9 cellular contexts compared by ENCODE assay signal in genomic region chr18:77250926-77251729, GRCh38. TPM values are rescaled to one million over a fixed set of nuclear protein-coding genes. Genes with fewer than 3 reads are reported as not detected.
DNase-seq lines count a peak whose midpoint lies in the region; ATAC-seq and TF ChIP-seq lines count a peak whose summit lies in the region.
"Had no signal": no experiment of that assay in that cellular context is flagged by ENCODE, and none has a peak within 500 bp of the region (broad histone marks: within the 10 kb centered on the region; RNA-seq: fewer than 3 reads in every experiment).

No MANE protein-coding gene starts in this region.

- TF ChIP-seq EP300 in neural cell (conservative IDR thresholded peaks at IDR 0.05; ENCODE audit: poor library complexity, severe bottlenecking) = no peak

- H3K27me3 Mint-ChIP-seq in CD8-positive, alpha-beta T cell (ENCODE audit: low read depth) = peaks cover 65% of the 10 kb centered on the region
- H3K27me3 Mint-ChIP-seq in endodermal cell (ENCODE audit: insufficient read depth) = peaks cover 78% of the 10 kb centered on the region

- POLR2A ChIA-PET in CD8-positive, alpha-beta T cell (lab: Charles Lee) = no interaction called here

- no peaks in the 10 kb centered on the region for H3K9me2 ChIP-seq in neural cell (ENCODE audit: insufficient read depth, low read length)

- TF ChIP-seq CTCF in CD8-positive, alpha-beta T cell (IDR thresholded peaks at IDR 0.05) = no peak
- TF ChIP-seq CTCF in endodermal cell (conservative IDR thresholded peaks at IDR 0.05) (no peak), neural cell (IDR thresholded peaks at IDR 0.05; ENCODE audit: poor library complexity, severe bottlenecking) (no peak)

- H3K27ac Mint-ChIP-seq in CD8-positive, alpha-beta T cell = no peak overlapping the region
- no peak overlapping the region for H3K27ac Mint-ChIP-seq in endodermal cell

- H3K9ac ChIP-seq in endodermal cell (ENCODE audit: extremely low read depth, low read length, poor library complexity, severe bottlenecking) = no peak overlapping the region
- H3K9ac ChIP-seq in neural cell (ENCODE audit: low read length) = no peak overlapping the region

- TF ChIP-seq RAD21 in neural cell (conservative IDR thresholded peaks at IDR 0.05) = no peak

- H3K4me1 Mint-ChIP-seq in CD8-positive, alpha-beta T cell (ENCODE audit: low read depth) = peaks cover 13% of the 10 kb centered on the region
- H3K4me1 Mint-ChIP-seq in endodermal cell = peaks cover 14% of the 10 kb centered on the region

- no peak overlapping the region for H3K27ac ChIP-seq in CD8-positive, alpha-beta T cell (ENCODE audit: low read depth, low read length)
- H3K27ac ChIP-seq in endodermal cell (ENCODE audit: low read depth, low read length) (no peak overlapping the region), neural cell (ENCODE audit: low read length) (no peak overlapping the region)

- no peak overlapping the region for H2AFZ ChIP-seq in neural cell (ENCODE audit: low read depth, low read length)

- H3K79me2 ChIP-seq in neural cell (replicated peaks; ENCODE audit: insufficient read depth, low read length) = no peaks in the 10 kb centered on the region

- no peaks in the 10 kb centered on the region for H3K36me3 ChIP-seq in CD8-positive, alpha-beta T cell (ENCODE audit: insufficient read depth, low read length)
- H3K36me3 ChIP-seq in H7 (replicated peaks; ENCODE audit: control insufficient read depth, insufficient read depth, low read length) (no peaks in the 10 kb centered on the region), endodermal cell (ENCODE audit: control insufficient read depth, insufficient read depth, low read length) (no peaks in the 10 kb centered on the region), neural cell (ENCODE audit: insufficient read depth, low read length) (no peaks in the 10 kb centered on the region)

- no peak for ATAC-seq in CD8-positive, alpha-beta T cell
- no peak for ATAC-seq in HG03039 (IDR thresholded peaks at IDR 0.05; ENCODE audit: unreplicated experiment)

- H3K36me3 Mint-ChIP-seq in CD8-positive, alpha-beta T cell = no peaks in the 10 kb centered on the region
- no peaks in the 10 kb centered on the region for H3K36me3 Mint-ChIP-seq in endodermal cell (ENCODE audit: low read depth)

- no peaks in the 10 kb centered on the region for H3K9me3 ChIP-seq in CD8-positive, alpha-beta T cell (ENCODE audit: low read length)
- H3K9me3 ChIP-seq in endodermal cell (ENCODE audit: control insufficient read depth, low read length) (peaks cover 9% of the 10 kb centered on the region), neural cell (ENCODE audit: low read length) (no peaks in the 10 kb centered on the region)

- H3K9me3 Mint-ChIP-seq in CD8-positive, alpha-beta T cell = peaks cover 6% of the 10 kb centered on the region
- peaks cover 12% of the 10 kb centered on the region for H3K9me3 Mint-ChIP-seq in endodermal cell

- H3K4me2 ChIP-seq in neural cell (ENCODE audit: low read length) = peak overlapping the region; percentile 40

- H3K4me1 ChIP-seq in CD8-positive, alpha-beta T cell (ENCODE audit: insufficient read depth, low read length) = peaks cover 5% of the 10 kb centered on the region
- no peaks in the 10 kb centered on the region for H3K4me1 ChIP-seq in endodermal cell (ENCODE audit: control insufficient read depth, insufficient read depth, low read length)

- CTCF ChIA-PET in CD8-positive, alpha-beta T cell (lab: Charles Lee) = no interaction called here

- H3K4me3 ChIP-seq in CD8-positive, alpha-beta T cell (ENCODE audit: low read depth, low read length) = no peak overlapping the region
- peak overlapping the region; percentile 60 for H3K4me3 ChIP-seq in H7 (ENCODE audit: insufficient read depth, low read depth, low read length)
- H3K4me3 ChIP-seq in endodermal cell (ENCODE audit: low read length) = peak overlapping the region; percentile 53
- H3K4me3 ChIP-seq in neural cell (ENCODE audit: low read length) = peak overlapping the region; percentile 76

- no peaks in the 10 kb centered on the region for H4K20me1 ChIP-seq in neural cell (ENCODE audit: insufficient read depth)

- peaks cover 3% of the 10 kb centered on the region for H3K27me3 ChIP-seq in CD8-positive, alpha-beta T cell (ENCODE audit: insufficient read depth, low read length)
- H3K27me3 ChIP-seq in H7 (ENCODE audit: control insufficient read depth, insufficient read depth, low read length) = peaks cover 44% of the 10 kb centered on the region
- peaks cover 81% of the 10 kb centered on the region for H3K27me3 ChIP-seq in endodermal cell (ENCODE audit: control insufficient read depth, insufficient read depth, low read length, poor library complexity, severe bottlenecking)
- H3K27me3 ChIP-seq in neural cell (ENCODE audit: insufficient read depth, low read depth, low read length) = peaks cover 61% of the 10 kb centered on the region

- H3F3A ChIP-seq in neural cell (ENCODE audit: insufficient read depth, low read length, poor library complexity, severe bottlenecking) = peaks cover 3% of the 10 kb centered on the region

- 4% methylated on average over 23 to 67 of the region's 67 CpGs for WGBS in endodermal cell (ENCODE audit: insufficient coverage in 1 of 2, insufficient read length in 1 of 2), 2 experiments

- H3K4me3 Mint-ChIP-seq in CD8-positive, alpha-beta T cell = peak overlapping the region; percentile 58
- H3K4me3 Mint-ChIP-seq in endodermal cell = peak overlapping the region; percentile 54

- DNase-seq in CD8-positive, alpha-beta T cell = no peak
- DNase-seq in H7 = peak; percentile 80
- DNase-seq in endodermal cell = peak; percentile 82
- no peak for DNase-seq in HuH-7 (ENCODE audit: low spot score)
- DNase-seq in UCSD-AML1 (lab: John Stamatoyannopoulos, UW; ENCODE audit: unreplicated experiment) = no peak
- DNase-seq in NCI-H146 treated with DMSO at 0.1 percent for 48 hours (lab: John Stamatoyannopoulos, UW; ENCODE audit: unreplicated experiment) = no peak

- intact Hi-C loops in CD8-positive, alpha-beta T cell (cut with DNase I, micrococcal nuclease) = no loop called here

TF ChIP-seq in neural cell, 6 proteins besides CTCF, POLR2A, EP300 and RAD21:
- TF ChIP-seq, protein P1, sequence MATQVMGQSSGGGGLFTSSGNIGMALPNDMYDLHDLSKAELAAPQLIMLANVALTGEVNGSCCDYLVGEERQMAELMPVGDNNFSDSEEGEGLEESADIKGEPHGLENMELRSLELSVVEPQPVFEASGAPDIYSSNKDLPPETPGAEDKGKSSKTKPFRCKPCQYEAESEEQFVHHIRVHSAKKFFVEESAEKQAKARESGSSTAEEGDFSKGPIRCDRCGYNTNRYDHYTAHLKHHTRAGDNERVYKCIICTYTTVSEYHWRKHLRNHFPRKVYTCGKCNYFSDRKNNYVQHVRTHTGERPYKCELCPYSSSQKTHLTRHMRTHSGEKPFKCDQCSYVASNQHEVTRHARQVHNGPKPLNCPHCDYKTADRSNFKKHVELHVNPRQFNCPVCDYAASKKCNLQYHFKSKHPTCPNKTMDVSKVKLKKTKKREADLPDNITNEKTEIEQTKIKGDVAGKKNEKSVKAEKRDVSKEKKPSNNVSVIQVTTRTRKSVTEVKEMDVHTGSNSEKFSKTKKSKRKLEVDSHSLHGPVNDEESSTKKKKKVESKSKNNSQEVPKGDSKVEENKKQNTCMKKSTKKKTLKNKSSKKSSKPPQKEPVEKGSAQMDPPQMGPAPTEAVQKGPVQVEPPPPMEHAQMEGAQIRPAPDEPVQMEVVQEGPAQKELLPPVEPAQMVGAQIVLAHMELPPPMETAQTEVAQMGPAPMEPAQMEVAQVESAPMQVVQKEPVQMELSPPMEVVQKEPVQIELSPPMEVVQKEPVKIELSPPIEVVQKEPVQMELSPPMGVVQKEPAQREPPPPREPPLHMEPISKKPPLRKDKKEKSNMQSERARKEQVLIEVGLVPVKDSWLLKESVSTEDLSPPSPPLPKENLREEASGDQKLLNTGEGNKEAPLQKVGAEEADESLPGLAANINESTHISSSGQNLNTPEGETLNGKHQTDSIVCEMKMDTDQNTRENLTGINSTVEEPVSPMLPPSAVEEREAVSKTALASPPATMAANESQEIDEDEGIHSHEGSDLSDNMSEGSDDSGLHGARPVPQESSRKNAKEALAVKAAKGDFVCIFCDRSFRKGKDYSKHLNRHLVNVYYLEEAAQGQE (IDR thresholded peaks at IDR 0.05; ENCODE audit: borderline replicate concordance) = no peak
- peak; percentile 80 for TF ChIP-seq EZH2 (IDR thresholded peaks at IDR 0.05; ENCODE audit: borderline replicate concordance, insufficient read depth, low read length, poor library complexity, severe bottlenecking)

RNA-seq across cellular contexts. Expression of gene GALR1, which starts 1.5 kb away (rescaled TPM):
- not detected for total RNA-seq in CD8-positive, alpha-beta T cell
- 0.15 and 0.17 TPM in 2 replicates for total RNA-seq in H7 (2014; rRNA removed; shearing (Covaris generic))
- total RNA-seq in endodermal cell = under 1 TPM in 1 of 2 donors, not detected in 1; 0.04 TPM
- 0.04 TPM for polyA plus RNA-seq in endodermal cell (2013, experiment 1 of 2)
- not detected for polyA plus RNA-seq in endodermal cell (2013, experiment 2 of 2)
- 0.11 and 0.14 TPM in 2 replicates for polyA plus RNA-seq in neural cell
- polyA minus RNA-seq in neural cell = 0.12 and 0.24 TPM in 2 replicates
- total RNA-seq: dermis blood vessel endothelial cell had no signal

Comparison
In these comparisons a context has a peak if more than half of its experiments do, and no peak if none do; other contexts are left out.
1. DNase-seq: peak in H7 (single experiment) and endodermal cell (single experiment); none in CD8-positive, alpha-beta T cell (0 of 7), HuH-7 (single experiment), UCSD-AML1 (single experiment) and NCI-H146 treated with DMSO at 0.1 percent for 48 hours (single experiment).